In genomic region chr10:18549105-18549504, GRCh38 we compare ENCODE assay signal across 28 cellular contexts.
"Had no signal": no experiment of that assay in that cellular context is flagged by ENCODE, and none has a peak within 500 bp of the region (broad histone marks: within the 10 kb centered on the region; RNA-seq: fewer than 3 reads in every experiment).

No MANE protein-coding gene starts in this region.

- H3K27me3 Mint-ChIP-seq: activated CD4-positive, alpha-beta T cell treated with anti-CD3 and anti-CD28 coated beads, Interleukin-2, amount 10 ng/mL, durations not matched to agents 24 days and 14 days; activated CD8-positive, alpha-beta T cell treated with anti-CD3 and anti-CD28 coated beads for 36 hours; activated naive CD4-positive, alpha-beta T cell treated with anti-CD3 and anti-CD28 coated beads, Interleukin-2, amount 50 U/mL, for 24 hours; activated naive CD8-positive, alpha-beta T cell treated with anti-CD3 and anti-CD28 coated beads, Interleukin-2, amount 10 ng/mL, durations not matched to agents 7 days and 5 days; activated T-helper 17 cell treated with anti-CD3 and anti-CD28 coated beads, Interleukin-2, amount 50 U/mL, for 72 hours had no signal

- H3K4me1 Mint-ChIP-seq: activated CD4-positive, alpha-beta T cell treated with anti-CD3 and anti-CD28 coated beads, Interleukin-2, amount 10 ng/mL, durations not matched to agents 24 days and 14 days; activated naive CD4-positive, alpha-beta T cell treated with anti-CD3 and anti-CD28 coated beads, Interleukin-2, amount 50 U/mL, for 24 hours; activated naive CD8-positive, alpha-beta T cell treated with anti-CD3 and anti-CD28 coated beads, Interleukin-2, amount 10 ng/mL, durations not matched to agents 7 days and 5 days; activated T-helper 17 cell treated with anti-CD3 and anti-CD28 coated beads, Interleukin-2, amount 50 U/mL, for 72 hours had no signal

- ATAC-seq: activated CD8-positive, alpha-beta T cell treated with anti-CD3 and anti-CD28 coated beads for 36 hours; activated T-cell treated with anti-CD3 and anti-CD28 coated beads, Interleukin-2, amount 50 U/mL, for 72 hours; activated T-helper 17 cell treated with anti-CD3 and anti-CD28 coated beads, Interleukin-2, amount 50 U/mL, for 72 hours; Panc1 had no signal

- H3K4me3 Mint-ChIP-seq: activated CD4-positive, alpha-beta T cell treated with anti-CD3 and anti-CD28 coated beads, Interleukin-2, amount 10 ng/mL, durations not matched to agents 24 days and 14 days; activated CD8-positive, alpha-beta T cell treated with anti-CD3 and anti-CD28 coated beads for 36 hours; activated naive CD4-positive, alpha-beta T cell treated with anti-CD3 and anti-CD28 coated beads, Interleukin-2, amount 50 U/mL, for 24 hours; activated naive CD8-positive, alpha-beta T cell treated with anti-CD3 and anti-CD28 coated beads, Interleukin-2, amount 10 ng/mL, durations not matched to agents 7 days and 5 days; activated T-cell treated with anti-CD3 and anti-CD28 coated beads, Interleukin-2, amount 50 U/mL, for 72 hours; activated T-helper 17 cell treated with anti-CD3 and anti-CD28 coated beads, Interleukin-2, amount 50 U/mL, for 72 hours had no signal

- DNase-seq: activated CD4-positive, alpha-beta T cell treated with anti-CD3 and anti-CD28 coated beads, Interleukin-2, amount 10 ng/mL, durations not matched to agents 24 days and 14 days; activated CD4-positive, alpha-beta T cell treated with anti-CD3 and anti-CD28 coated beads, Interleukin-2, amount 50 U/mL, for 4 hours; activated CD4-positive, CD25-positive, alpha-beta regulatory T cell; activated CD8-positive, alpha-beta T cell treated with anti-CD3 and anti-CD28 coated beads for 36 hours; activated gamma-delta T cell; activated naive CD4-positive, alpha-beta T cell treated with Interleukin-2 at 50 U/mL for 16 hours; activated naive CD8-positive, alpha-beta T cell treated with anti-CD3 and anti-CD28 coated beads, Interleukin-2, amount 10 ng/mL, durations not matched to agents 7 days and 5 days; activated T-cell treated with anti-CD3 and anti-CD28 coated beads, Interleukin-2, amount 50 U/mL, for 1 hour; activated T-cell treated with anti-CD3 and anti-CD28 coated beads, Interleukin-2, amount 50 U/mL, for 72 hours; amygdala; caudate nucleus; KG1; MM.1S; MV-4-11; NCI-H1092; NCI-H1436 treated with DMSO at 0.1 percent for 48 hours; NCI-H1694 treated with DMSO at 0.1 percent for 48 hours; NCI-H2029; NCI-H345; NCI-H524 treated with DMSO at 0.1 percent for 48 hours; SIG-M5; SW 1271; T-helper 1 cell; T-helper 2 cell; T-helper 9 cell had no signal

- H3K27ac Mint-ChIP-seq: activated CD4-positive, alpha-beta T cell treated with anti-CD3 and anti-CD28 coated beads, Interleukin-2, amount 10 ng/mL, durations not matched to agents 24 days and 14 days; activated CD8-positive, alpha-beta T cell treated with anti-CD3 and anti-CD28 coated beads for 36 hours; activated naive CD4-positive, alpha-beta T cell treated with anti-CD3 and anti-CD28 coated beads, Interleukin-2, amount 50 U/mL, for 24 hours; activated naive CD8-positive, alpha-beta T cell treated with anti-CD3 and anti-CD28 coated beads, Interleukin-2, amount 10 ng/mL, durations not matched to agents 7 days and 5 days; activated T-cell treated with anti-CD3 and anti-CD28 coated beads, Interleukin-2, amount 50 U/mL, for 72 hours; activated T-helper 17 cell treated with anti-CD3 and anti-CD28 coated beads, Interleukin-2, amount 50 U/mL, for 72 hours had no signal

- H3K9me3 Mint-ChIP-seq: activated CD4-positive, alpha-beta T cell treated with anti-CD3 and anti-CD28 coated beads, Interleukin-2, amount 10 ng/mL, durations not matched to agents 24 days and 14 days; activated CD8-positive, alpha-beta T cell treated with anti-CD3 and anti-CD28 coated beads for 36 hours; activated naive CD4-positive, alpha-beta T cell treated with anti-CD3 and anti-CD28 coated beads, Interleukin-2, amount 50 U/mL, for 24 hours; activated naive CD8-positive, alpha-beta T cell treated with anti-CD3 and anti-CD28 coated beads, Interleukin-2, amount 10 ng/mL, durations not matched to agents 7 days and 5 days; activated T-cell treated with anti-CD3 and anti-CD28 coated beads, Interleukin-2, amount 50 U/mL, for 72 hours; activated T-helper 17 cell treated with anti-CD3 and anti-CD28 coated beads, Interleukin-2, amount 50 U/mL, for 72 hours had no signal
